ENCODE assay signal across 8 cellular contexts in genomic region chr1:35883681-35884155, GRCh38. TPM values are rescaled to one million over a fixed set of nuclear protein-coding genes. Genes with fewer than 3 reads are reported as not detected.
DNase-seq lines count a peak whose midpoint lies in the region; ATAC-seq and TF ChIP-seq lines count a peak whose summit lies in the region.

No MANE protein-coding gene starts in this region.

- H3K9me2 ChIP-seq in Loucy (replicated peaks; ENCODE audit: low read depth, low read length) = no peaks in the 10 kb centered on the region

- peak overlapping the region; percentile 65 for H3K27ac ChIP-seq in 22Rv1

- no peaks in the 10 kb centered on the region for H3K9me3 ChIP-seq in Loucy (ENCODE audit: insufficient read depth, low read depth, low read length)

- TF ChIP-seq CTCF in 22Rv1 (IDR thresholded peaks at IDR 0.05) (no peak), Loucy (conservative IDR thresholded peaks at IDR 0.05; ENCODE audit: low read length) (no peak), cardiac fibroblast (IDR thresholded peaks at IDR 0.05; ENCODE audit: low read depth, low read length) (no peak), kidney epithelial cell (IDR thresholded peaks at IDR 0.05; ENCODE audit: insufficient read depth, low read length, poor library complexity, severe bottlenecking) (no peak)

- peaks cover 33% of the 10 kb centered on the region for H4K20me1 ChIP-seq in Loucy (ENCODE audit: insufficient read depth, low read length, poor library complexity, severe bottlenecking)

- peak overlapping the region; percentile 93 for H3K9ac ChIP-seq in Loucy (ENCODE audit: low read depth, low read length, poor library complexity, severe bottlenecking)

- H3K36me3 ChIP-seq in Loucy (ENCODE audit: insufficient read depth, low read length) (peaks cover 2% of the 10 kb centered on the region; the same call in 1 of the 2 replicates), kidney epithelial cell (ENCODE audit: control insufficient read depth, insufficient read depth, low read length) (no peaks in the 10 kb centered on the region)

- no peaks in the 10 kb centered on the region for H3K27me3 ChIP-seq in Loucy (ENCODE audit: insufficient read depth, low read length, poor library complexity, severe bottlenecking)
- H3K27me3 ChIP-seq in kidney epithelial cell (ENCODE audit: control insufficient read depth, insufficient read depth, low read length) = no peaks in the 10 kb centered on the region

- H3K79me2 ChIP-seq in Loucy (ENCODE audit: insufficient read depth, low read length) = peaks cover 48% of the 10 kb centered on the region

- peak; percentile 5 for ATAC-seq in GM18909 (IDR thresholded peaks at IDR 0.05; ENCODE audit: poor library complexity, unreplicated experiment)
- ATAC-seq in HG03521 (IDR thresholded peaks at IDR 0.05; ENCODE audit: unreplicated experiment) = no peak

- DNase-seq in UCSD-AML1 (lab: John Stamatoyannopoulos, UW; ENCODE audit: unreplicated experiment) = peak; percentile 35
- peak; percentile 11 to 50 for DNase-seq in cardiac fibroblast (ENCODE audit: low read depth in 2 of 2)
- DNase-seq in kidney epithelial cell (ENCODE audit: low read depth) = no peak
- DNase-seq in stimulated activated CD4-positive, alpha-beta T cell treated with anti-CD3 and anti-CD28 coated beads, Interleukin-2, amount 100 ng/mL, for 24 hours = peak; percentile 55 to 66

- H3K4me2 ChIP-seq in Loucy (ENCODE audit: low read depth, low read length, poor library complexity, severe bottlenecking) = peak overlapping the region; percentile 85

- H2AFZ ChIP-seq in Loucy (ENCODE audit: low read length) = peak overlapping the region; percentile 96

- H3F3A ChIP-seq in Loucy (ENCODE audit: low read depth) = no peaks in the 10 kb centered on the region

- H3K4me1 ChIP-seq in Loucy (ENCODE audit: insufficient read depth, low read length, poor library complexity, severe bottlenecking) = peaks cover 32% of the 10 kb centered on the region

- peak overlapping the region; percentile 99 for H3K4me3 ChIP-seq in Loucy (ENCODE audit: low read length, poor library complexity, severe bottlenecking)
- peak overlapping the region; percentile 97 to 100 for H3K4me3 ChIP-seq in cardiac fibroblast (replicated peaks in 1 of 2; ENCODE audit: low read depth in 2 of 2, low read length in 2 of 2)
- H3K4me3 ChIP-seq in kidney epithelial cell (ENCODE audit: low read depth, low read length) = peak overlapping the region; percentile 90

RNA-seq across cellular contexts. Expression of gene AGO1, which starts 0.7 kb away (rescaled TPM):
- total RNA-seq in kidney epithelial cell = 21.9 and 24.1 TPM in 2 replicates

RNA-seq across cellular contexts. Expression of gene AGO3, which starts 47.2 kb away (rescaled TPM):
- total RNA-seq in kidney epithelial cell = 9.9 and 10.6 TPM in 2 replicates
